8 cellular contexts compared by ENCODE assay signal in the genomic region with DNA sequence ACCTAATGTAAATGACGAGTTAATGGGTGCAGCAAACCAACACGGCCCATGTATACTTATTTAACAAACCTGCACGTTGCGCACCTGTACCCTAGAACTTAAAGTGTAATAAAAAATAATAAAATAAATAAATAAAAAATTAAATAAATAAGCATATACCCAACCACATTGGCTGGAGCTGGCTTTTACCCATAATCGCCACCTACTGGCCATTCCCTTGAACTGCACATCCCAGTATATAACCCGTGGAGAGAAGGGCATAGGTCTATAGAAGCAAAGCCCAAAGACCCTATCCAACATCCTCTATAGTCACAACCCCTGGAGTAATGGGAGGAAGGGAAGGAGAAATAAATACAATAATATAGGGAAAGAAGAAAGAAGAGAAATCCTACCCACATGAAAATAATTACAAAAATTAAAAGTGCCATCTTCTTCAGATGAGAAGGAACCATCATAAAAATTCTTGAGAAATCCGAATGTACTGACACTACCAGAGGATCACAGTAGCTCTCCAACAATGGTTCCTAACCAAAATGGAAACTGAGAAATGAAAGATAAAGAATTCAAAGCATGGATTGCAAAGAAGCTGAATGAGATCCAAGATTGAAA.
DNase-seq lines count a peak whose midpoint lies in the region; ATAC-seq and TF ChIP-seq lines count a peak whose summit lies in the region.

No MANE protein-coding gene starts in this region.

- DNase-seq in SIG-M5 treated with dmso at 0.1 percent for 504 hours (lab: John Stamatoyannopoulos, UW; ENCODE audit: unreplicated experiment) (peak; percentile 6), SIG-M5 (lab: John Stamatoyannopoulos, UW) (no peak), sciatic nerve (ENCODE audit: low spot score) (peak; percentile 60), GOT3 (lab: John Stamatoyannopoulos, UW) (no peak)

- intact Hi-C loops in sciatic nerve (cut with DNase I) = no loop called here

- ATAC-seq in GM19463 (IDR thresholded peaks at IDR 0.05; ENCODE audit: unreplicated experiment) (peak; percentile 92), HG03469 (IDR thresholded peaks at IDR 0.05; ENCODE audit: unreplicated experiment) (peak; percentile 83), SK-N-SH treated with all-trans-retinoic acid at 6 μM for 48 hours (peak; percentile 48; the same call in 1 of the 3 replicates), esophagus mucosa (peak; percentile 64), sciatic nerve (no peak)

TF ChIP-seq in SK-N-SH treated with all-trans-retinoic acid at 6 μM for 48 hours, 23 proteins besides CTCF, POLR2A, EP300 and RAD21:
- TF ChIP-seq RARB (CRISPR knock-in tag; IDR thresholded peaks at IDR 0.05) = no peak

Comparison
In these comparisons a context has a peak if more than half of its experiments do, and no peak if none do; other contexts are left out.
1. DNase-seq: peak in SIG-M5 treated with dmso at 0.1 percent for 504 hours (single experiment) and sciatic nerve (single experiment); none in SIG-M5 (single experiment) and GOT3 (single experiment).